In genomic region chr3:13348100-13348499, GRCh38 we compare ENCODE assay signal across 20 cellular contexts.
DNase-seq lines count a peak whose midpoint lies in the region; ATAC-seq and TF ChIP-seq lines count a peak whose summit lies in the region.
"Had no signal": no experiment of that assay in that cellular context is flagged by ENCODE, and none has a peak within 500 bp of the region (broad histone marks: within the 10 kb centered on the region; RNA-seq: fewer than 3 reads in every experiment).

No MANE protein-coding gene starts in this region.

- no peak overlapping the region for H3K4me3 Mint-ChIP-seq in activated CD8-positive, alpha-beta memory T cell treated with anti-CD3 and anti-CD28 coated beads, Interleukin-2, amount 10 ng/mL, durations not matched to agents 7 days and 5 days
- no peak overlapping the region for H3K4me3 Mint-ChIP-seq in T-helper 17 cell

- peak overlapping the region; percentile 72 for H3K27ac Mint-ChIP-seq in activated CD8-positive, alpha-beta memory T cell treated with anti-CD3 and anti-CD28 coated beads, Interleukin-2, amount 10 ng/mL, durations not matched to agents 7 days and 5 days
- H3K27ac Mint-ChIP-seq in T-helper 17 cell, result peak overlapping the region; percentile 92

- no peaks in the 10 kb centered on the region for H3K79me2 ChIP-seq in smooth muscle cell (ENCODE audit: low read depth)

- 90% methylated on average over 3 of the region's 3 CpGs for WGBS in smooth muscle cell (ENCODE audit: low lambda C conversion rate)

- H3K4me1 Mint-ChIP-seq in activated CD8-positive, alpha-beta memory T cell treated with anti-CD3 and anti-CD28 coated beads, Interleukin-2, amount 10 ng/mL, durations not matched to agents 7 days and 5 days, result peaks cover 59% of the 10 kb centered on the region
- peaks cover 47% of the 10 kb centered on the region for H3K4me1 Mint-ChIP-seq in T-helper 17 cell

- TF ChIP-seq CTCF in smooth muscle cell (IDR thresholded peaks at IDR 0.05; ENCODE audit: borderline replicate concordance, insufficient read depth, poor library complexity, severe bottlenecking), result no peak

- H3K9me3 Mint-ChIP-seq in activated CD8-positive, alpha-beta memory T cell treated with anti-CD3 and anti-CD28 coated beads, Interleukin-2, amount 10 ng/mL, durations not matched to agents 7 days and 5 days (ENCODE audit: low read depth), result no peaks in the 10 kb centered on the region

- CTCF ChIA-PET in activated CD8-positive, alpha-beta memory T cell treated with anti-CD3 and anti-CD28 coated beads, Interleukin-2, amount 10 ng/mL, durations not matched to agents 7 days and 5 days (lab: Charles Lee), result interaction anchor here (1.4 to 6.4 kb wide), 3 partner anchors 104 to 131 kb away, joined by 3 to 27 read pairs (median 14); no protein-coding TSS in a partner anchor

- H3F3A ChIP-seq in smooth muscle cell (ENCODE audit: low read depth), result no peaks in the 10 kb centered on the region

- peak overlapping the region; percentile 43 for H3K27ac ChIP-seq in effector memory CD4-positive, alpha-beta T cell (ENCODE audit: insufficient read depth, low read length, poor library complexity, severe bottlenecking)
- peak overlapping the region; percentile 42 for H3K27ac ChIP-seq in smooth muscle cell (ENCODE audit: low read depth)
- H3K27ac ChIP-seq: A549, adrenal gland, SJSA1, tibial nerve had no signal

- peak overlapping the region; percentile 48 for H3K4me2 ChIP-seq in smooth muscle cell
- H3K4me2 ChIP-seq: A549 had no signal

- no peaks in the 10 kb centered on the region for H3K27me3 ChIP-seq in effector memory CD4-positive, alpha-beta T cell (replicated peaks; ENCODE audit: control insufficient read depth, insufficient read depth, low read length, poor library complexity, severe bottlenecking)
- H3K27me3 ChIP-seq in smooth muscle cell (ENCODE audit: low read depth), result no peaks in the 10 kb centered on the region
- H3K27me3 ChIP-seq: adrenal gland, tibial nerve had no signal

- H3K36me3 ChIP-seq in effector memory CD4-positive, alpha-beta T cell (ENCODE audit: control insufficient read depth, insufficient read depth, low read length), result peaks cover 42% of the 10 kb centered on the region
- H3K36me3 ChIP-seq in smooth muscle cell (ENCODE audit: low read depth), result no peaks in the 10 kb centered on the region
- H3K36me3 ChIP-seq: adrenal gland, SJSA1 had no signal

- H3K9me3 ChIP-seq in T-helper 17 cell (ENCODE audit: control insufficient read depth, low read length, poor library complexity, severe bottlenecking), result no peaks in the 10 kb centered on the region
- no peaks in the 10 kb centered on the region for H3K9me3 ChIP-seq in effector memory CD4-positive, alpha-beta T cell (ENCODE audit: control insufficient read depth, low read length)
- no peaks in the 10 kb centered on the region for H3K9me3 ChIP-seq in smooth muscle cell (replicated peaks; ENCODE audit: low read depth)
- H3K9me3 ChIP-seq: A549, adrenal gland, SJSA1, tibial nerve had no signal

- no peak overlapping the region for H3K4me3 ChIP-seq in effector memory CD4-positive, alpha-beta T cell (ENCODE audit: insufficient read depth, low read depth, low read length, poor library complexity, severe bottlenecking)
- H3K4me3 ChIP-seq in smooth muscle cell, result no peak overlapping the region
- H3K4me3 ChIP-seq: A549, adrenal gland, GM12878, lung, SJSA1, tibial nerve had no signal

- H3K36me3 Mint-ChIP-seq in activated CD8-positive, alpha-beta memory T cell treated with anti-CD3 and anti-CD28 coated beads, Interleukin-2, amount 10 ng/mL, durations not matched to agents 7 days and 5 days, result peaks cover 55% of the 10 kb centered on the region
- H3K36me3 Mint-ChIP-seq in T-helper 17 cell (ENCODE audit: low read depth), result peaks cover 4% of the 10 kb centered on the region

- no peak for DNase-seq in activated CD8-positive, alpha-beta memory T cell treated with anti-CD3 and anti-CD28 coated beads, Interleukin-2, amount 10 ng/mL, durations not matched to agents 7 days and 5 days
- DNase-seq in activated CD8-positive, alpha-beta memory T cell treated with anti-CD3 and anti-CD28 coated beads for 24 hours, result no peak
- DNase-seq in T-helper 17 cell (no peak), smooth muscle cell (lab: John Stamatoyannopoulos, UW; ENCODE audit: unreplicated experiment) (no peak), NOMO-1 (lab: John Stamatoyannopoulos, UW; ENCODE audit: unreplicated experiment in 2 of 2) (no peak)
- no peak for DNase-seq in effector memory CD4-positive, alpha-beta T cell
- DNase-seq: COR-L47; foreskin melanocyte; GOT3; NCI-H1694; right cardiac atrium; stimulated activated CD4-positive, alpha-beta T cell treated with anti-CD3 and anti-CD28 coated beads, Interleukin-2, amount 100 ng/mL, for 24 hours had no signal

- H2AFZ ChIP-seq in smooth muscle cell (ENCODE audit: low read depth), result no peak overlapping the region

- H4K20me1 ChIP-seq in smooth muscle cell (ENCODE audit: low read depth), result no peaks in the 10 kb centered on the region

- H3K4me1 ChIP-seq in effector memory CD4-positive, alpha-beta T cell (ENCODE audit: control insufficient read depth, insufficient read depth, low read length, poor library complexity, severe bottlenecking), result peaks cover 36% of the 10 kb centered on the region
- peaks cover 44% of the 10 kb centered on the region for H3K4me1 ChIP-seq in smooth muscle cell (ENCODE audit: low read depth)
- H3K4me1 ChIP-seq: adrenal gland had no signal

- H3K9ac ChIP-seq in smooth muscle cell (ENCODE audit: low read depth), result no peak overlapping the region

- no peaks in the 10 kb centered on the region for H3K27me3 Mint-ChIP-seq in activated CD8-positive, alpha-beta memory T cell treated with anti-CD3 and anti-CD28 coated beads, Interleukin-2, amount 10 ng/mL, durations not matched to agents 7 days and 5 days
- no peaks in the 10 kb centered on the region for H3K27me3 Mint-ChIP-seq in T-helper 17 cell

- ATAC-seq in activated CD8-positive, alpha-beta memory T cell treated with anti-CD3 and anti-CD28 coated beads, Interleukin-2, amount 10 ng/mL, durations not matched to agents 7 days and 5 days, result no peak
- ATAC-seq in T-helper 17 cell (no peak), HG02588 (IDR thresholded peaks at IDR 0.05; ENCODE audit: unreplicated experiment) (no peak), GM21515 (IDR thresholded peaks at IDR 0.05; ENCODE audit: unreplicated experiment) (no peak)
- ATAC-seq: A549, GM12878 had no signal
